ENCODE assay signal across 1 cellular context in the genomic region with DNA sequence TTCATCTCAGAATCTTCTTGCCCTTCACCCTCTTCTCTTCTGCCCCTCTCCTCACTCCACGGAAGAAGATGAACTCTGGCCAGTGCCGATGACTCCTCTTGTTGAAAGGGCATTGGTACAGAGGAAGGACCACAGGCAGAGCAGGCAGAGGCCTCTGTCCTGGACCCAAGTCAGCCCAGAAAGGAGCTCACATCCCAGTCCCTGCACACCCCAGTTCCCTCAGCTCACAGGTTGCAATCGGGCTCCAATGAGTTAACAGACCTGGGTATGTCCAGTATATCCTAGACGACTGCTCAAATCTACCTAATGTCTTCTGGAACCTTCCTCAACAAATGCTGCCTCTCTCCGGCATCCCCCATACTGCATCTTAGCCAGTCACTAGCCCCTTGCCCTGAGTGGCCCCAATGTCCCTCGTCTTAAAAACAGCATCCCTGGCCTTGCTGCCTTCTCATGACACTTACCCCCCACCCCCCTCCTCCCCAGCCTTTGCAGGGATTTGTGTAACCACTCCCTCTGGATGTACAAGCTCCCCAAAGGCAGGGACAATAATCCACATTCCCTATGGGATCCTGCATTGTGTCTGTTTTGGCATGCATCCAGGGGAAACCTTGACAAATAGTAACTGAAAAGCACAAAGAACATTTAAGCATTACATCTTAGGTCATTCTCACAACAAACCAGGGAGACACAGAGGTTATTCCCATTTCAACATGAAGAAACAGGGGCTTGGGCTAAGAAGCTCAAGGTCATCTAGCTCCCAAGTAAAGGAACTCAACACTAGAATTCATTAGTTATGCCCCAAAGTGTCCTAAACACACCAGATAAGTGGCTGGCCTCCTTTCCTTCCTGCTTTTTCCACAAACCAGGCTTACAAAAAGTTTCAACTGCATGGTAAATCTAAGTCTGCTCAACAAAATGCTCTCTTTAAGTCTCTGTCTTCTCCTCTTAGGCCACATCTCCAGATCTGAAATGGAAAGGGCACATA.
TF ChIP-seq lines count a peak whose summit lies in the region.

No MANE protein-coding gene starts in this region.

TF ChIP-seq in WTC11, 78 proteins besides CTCF, POLR2A, EP300 and RAD21 (continued from another document):
- TF ChIP-seq, protein P1, sequence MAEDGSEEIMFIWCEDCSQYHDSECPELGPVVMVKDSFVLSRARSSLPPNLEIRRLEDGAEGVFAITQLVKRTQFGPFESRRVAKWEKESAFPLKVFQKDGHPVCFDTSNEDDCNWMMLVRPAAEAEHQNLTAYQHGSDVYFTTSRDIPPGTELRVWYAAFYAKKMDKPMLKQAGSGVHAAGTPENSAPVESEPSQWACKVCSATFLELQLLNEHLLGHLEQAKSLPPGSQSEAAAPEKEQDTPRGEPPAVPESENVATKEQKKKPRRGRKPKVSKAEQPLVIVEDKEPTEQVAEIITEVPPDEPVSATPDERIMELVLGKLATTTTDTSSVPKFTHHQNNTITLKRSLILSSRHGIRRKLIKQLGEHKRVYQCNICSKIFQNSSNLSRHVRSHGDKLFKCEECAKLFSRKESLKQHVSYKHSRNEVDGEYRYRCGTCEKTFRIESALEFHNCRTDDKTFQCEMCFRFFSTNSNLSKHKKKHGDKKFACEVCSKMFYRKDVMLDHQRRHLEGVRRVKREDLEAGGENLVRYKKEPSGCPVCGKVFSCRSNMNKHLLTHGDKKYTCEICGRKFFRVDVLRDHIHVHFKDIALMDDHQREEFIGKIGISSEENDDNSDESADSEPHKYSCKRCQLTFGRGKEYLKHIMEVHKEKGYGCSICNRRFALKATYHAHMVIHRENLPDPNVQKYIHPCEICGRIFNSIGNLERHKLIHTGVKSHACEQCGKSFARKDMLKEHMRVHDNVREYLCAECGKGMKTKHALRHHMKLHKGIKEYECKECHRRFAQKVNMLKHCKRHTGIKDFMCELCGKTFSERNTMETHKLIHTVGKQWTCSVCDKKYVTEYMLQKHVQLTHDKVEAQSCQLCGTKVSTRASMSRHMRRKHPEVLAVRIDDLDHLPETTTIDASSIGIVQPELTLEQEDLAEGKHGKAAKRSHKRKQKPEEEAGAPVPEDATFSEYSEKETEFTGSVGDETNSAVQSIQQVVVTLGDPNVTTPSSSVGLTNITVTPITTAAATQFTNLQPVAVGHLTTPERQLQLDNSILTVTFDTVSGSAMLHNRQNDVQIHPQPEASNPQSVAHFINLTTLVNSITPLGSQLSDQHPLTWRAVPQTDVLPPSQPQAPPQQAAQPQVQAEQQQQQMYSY (CRISPR knock-in tag; IDR thresholded peaks at IDR 0.05) = no peak
- TF ChIP-seq, protein P2, sequence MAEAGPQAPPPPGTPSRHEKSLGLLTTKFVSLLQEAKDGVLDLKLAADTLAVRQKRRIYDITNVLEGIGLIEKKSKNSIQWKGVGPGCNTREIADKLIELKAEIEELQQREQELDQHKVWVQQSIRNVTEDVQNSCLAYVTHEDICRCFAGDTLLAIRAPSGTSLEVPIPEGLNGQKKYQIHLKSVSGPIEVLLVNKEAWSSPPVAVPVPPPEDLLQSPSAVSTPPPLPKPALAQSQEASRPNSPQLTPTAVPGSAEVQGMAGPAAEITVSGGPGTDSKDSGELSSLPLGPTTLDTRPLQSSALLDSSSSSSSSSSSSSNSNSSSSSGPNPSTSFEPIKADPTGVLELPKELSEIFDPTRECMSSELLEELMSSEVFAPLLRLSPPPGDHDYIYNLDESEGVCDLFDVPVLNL (CRISPR knock-in tag; IDR thresholded peaks at IDR 0.05; ENCODE audit: borderline replicate concordance, low read depth) = no peak
- TF ChIP-seq, protein P3, sequence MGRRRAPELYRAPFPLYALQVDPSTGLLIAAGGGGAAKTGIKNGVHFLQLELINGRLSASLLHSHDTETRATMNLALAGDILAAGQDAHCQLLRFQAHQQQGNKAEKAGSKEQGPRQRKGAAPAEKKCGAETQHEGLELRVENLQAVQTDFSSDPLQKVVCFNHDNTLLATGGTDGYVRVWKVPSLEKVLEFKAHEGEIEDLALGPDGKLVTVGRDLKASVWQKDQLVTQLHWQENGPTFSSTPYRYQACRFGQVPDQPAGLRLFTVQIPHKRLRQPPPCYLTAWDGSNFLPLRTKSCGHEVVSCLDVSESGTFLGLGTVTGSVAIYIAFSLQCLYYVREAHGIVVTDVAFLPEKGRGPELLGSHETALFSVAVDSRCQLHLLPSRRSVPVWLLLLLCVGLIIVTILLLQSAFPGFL (CRISPR knock-in tag; IDR thresholded peaks at IDR 0.05; ENCODE audit: borderline replicate concordance) = no peak
- TF ChIP-seq TEAD4 (CRISPR knock-in tag; IDR thresholded peaks at IDR 0.05) (no peak), CREB1 (CRISPR knock-in tag; IDR thresholded peaks at IDR 0.05) (no peak), IRF2 (CRISPR knock-in tag; IDR thresholded peaks at IDR 0.05; ENCODE audit: borderline replicate concordance, low read depth) (no peak)
- TF ChIP-seq, protein P4, sequence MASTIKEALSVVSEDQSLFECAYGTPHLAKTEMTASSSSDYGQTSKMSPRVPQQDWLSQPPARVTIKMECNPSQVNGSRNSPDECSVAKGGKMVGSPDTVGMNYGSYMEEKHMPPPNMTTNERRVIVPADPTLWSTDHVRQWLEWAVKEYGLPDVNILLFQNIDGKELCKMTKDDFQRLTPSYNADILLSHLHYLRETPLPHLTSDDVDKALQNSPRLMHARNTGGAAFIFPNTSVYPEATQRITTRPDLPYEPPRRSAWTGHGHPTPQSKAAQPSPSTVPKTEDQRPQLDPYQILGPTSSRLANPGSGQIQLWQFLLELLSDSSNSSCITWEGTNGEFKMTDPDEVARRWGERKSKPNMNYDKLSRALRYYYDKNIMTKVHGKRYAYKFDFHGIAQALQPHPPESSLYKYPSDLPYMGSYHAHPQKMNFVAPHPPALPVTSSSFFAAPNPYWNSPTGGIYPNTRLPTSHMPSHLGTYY (CRISPR knock-in tag; IDR thresholded peaks at IDR 0.05) = no peak
- TF ChIP-seq, protein P5, sequence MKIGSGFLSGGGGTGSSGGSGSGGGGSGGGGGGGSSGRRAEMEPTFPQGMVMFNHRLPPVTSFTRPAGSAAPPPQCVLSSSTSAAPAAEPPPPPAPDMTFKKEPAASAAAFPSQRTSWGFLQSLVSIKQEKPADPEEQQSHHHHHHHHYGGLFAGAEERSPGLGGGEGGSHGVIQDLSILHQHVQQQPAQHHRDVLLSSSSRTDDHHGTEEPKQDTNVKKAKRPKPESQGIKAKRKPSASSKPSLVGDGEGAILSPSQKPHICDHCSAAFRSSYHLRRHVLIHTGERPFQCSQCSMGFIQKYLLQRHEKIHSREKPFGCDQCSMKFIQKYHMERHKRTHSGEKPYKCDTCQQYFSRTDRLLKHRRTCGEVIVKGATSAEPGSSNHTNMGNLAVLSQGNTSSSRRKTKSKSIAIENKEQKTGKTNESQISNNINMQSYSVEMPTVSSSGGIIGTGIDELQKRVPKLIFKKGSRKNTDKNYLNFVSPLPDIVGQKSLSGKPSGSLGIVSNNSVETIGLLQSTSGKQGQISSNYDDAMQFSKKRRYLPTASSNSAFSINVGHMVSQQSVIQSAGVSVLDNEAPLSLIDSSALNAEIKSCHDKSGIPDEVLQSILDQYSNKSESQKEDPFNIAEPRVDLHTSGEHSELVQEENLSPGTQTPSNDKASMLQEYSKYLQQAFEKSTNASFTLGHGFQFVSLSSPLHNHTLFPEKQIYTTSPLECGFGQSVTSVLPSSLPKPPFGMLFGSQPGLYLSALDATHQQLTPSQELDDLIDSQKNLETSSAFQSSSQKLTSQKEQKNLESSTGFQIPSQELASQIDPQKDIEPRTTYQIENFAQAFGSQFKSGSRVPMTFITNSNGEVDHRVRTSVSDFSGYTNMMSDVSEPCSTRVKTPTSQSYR (CRISPR knock-in tag; IDR thresholded peaks at IDR 0.05) = no peak
